17 cellular contexts compared by ENCODE assay signal in the genomic region with DNA sequence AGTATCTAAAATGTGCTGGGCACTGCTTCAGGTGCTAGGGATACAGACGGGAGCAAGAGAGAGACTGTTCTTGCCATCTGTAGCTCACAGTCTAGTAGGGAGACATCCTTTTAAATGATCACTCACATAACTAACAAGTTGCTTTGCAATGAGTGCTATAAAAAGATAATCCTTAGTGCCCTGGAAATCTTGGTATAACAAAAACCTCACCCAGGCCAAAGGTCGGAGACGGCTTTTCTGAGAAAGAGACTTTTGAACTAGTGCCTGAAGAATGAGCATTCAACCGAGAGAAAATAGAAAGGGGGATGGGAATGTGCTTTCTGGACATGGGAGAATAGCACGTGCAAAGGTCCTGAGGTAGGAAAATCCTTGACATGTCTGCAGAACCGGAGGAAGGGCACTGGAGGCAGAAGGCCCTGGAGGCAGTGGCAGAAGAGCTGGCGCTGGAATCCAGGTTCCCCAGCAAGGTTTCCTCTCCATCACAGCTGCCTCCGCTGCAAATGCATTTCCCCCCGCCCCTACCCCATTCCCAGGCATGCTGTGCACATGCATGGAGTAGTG.
DNase-seq lines count a peak whose midpoint lies in the region; ATAC-seq, FAIRE-seq and TF ChIP-seq lines count a peak whose summit lies in the region.
"Had no signal": no experiment of that assay in that cellular context is flagged by ENCODE, and none has a peak within 500 bp of the region (broad histone marks: within the 10 kb centered on the region; RNA-seq: fewer than 3 reads in every experiment).

No MANE protein-coding gene starts in this region.

- WGBS in A549 (ENCODE audit: missing lambda C conversion rate): 68% methylated on average over 9 of the region's 9 CpGs
- WGBS in K562 (ENCODE audit: insufficient coverage, low coverage, missing lambda C conversion rate): 2% methylated on average over 9 of the region's 9 CpGs
- 92 to 95% methylated on average over 9 of the region's 9 CpGs for WGBS in thyroid gland, 2 donors

- H4K20me1 ChIP-seq in K562 (replicated peaks; ENCODE audit: control insufficient read depth, insufficient read depth, low read length): peaks cover 33% of the 10 kb centered on the region
- H4K20me1 ChIP-seq: BLaER1 had no signal

- H3K9me1 ChIP-seq in K562 (ENCODE audit: control insufficient read depth, insufficient read depth, low read length): peaks cover 2% of the 10 kb centered on the region

- TF ChIP-seq RAD21 in A549 (conservative IDR thresholded peaks at IDR 0.05 in 1 of 2, IDR thresholded peaks at IDR 0.05 in 1 of 2) (no peak), K562 (CRISPR knock-in tag; conservative IDR thresholded peaks at IDR 0.05 in 1 of 2, IDR thresholded peaks at IDR 0.05 in 1 of 2) (no peak)

- no peaks in the 10 kb centered on the region for H3K36me3 ChIP-seq in K562 (ENCODE audit: control insufficient read depth, insufficient read depth, low read length)
- no peaks in the 10 kb centered on the region for H3K36me3 ChIP-seq in mucosa of descending colon (ENCODE audit: low read depth)
- no peaks in the 10 kb centered on the region for H3K36me3 ChIP-seq in thyroid gland
- peaks cover 0 to 14% of the 10 kb centered on the region in 2 donors for H3K36me3 ChIP-seq in ascending aorta
- H3K36me3 ChIP-seq: BLaER1 had no signal

- POLR2A ChIA-PET in A549 (lab: Yijun Ruan, JAX) (no interaction called here), K562 (lab: Yijun Ruan, JAX) (interaction anchor here (0.6 kb wide), 1 partner anchor 49 kb away, joined by 4 read pairs; no protein-coding TSS in a partner anchor)

- H3K27me3 ChIP-seq in K562 (ENCODE audit: control insufficient read depth in 2 of 2, insufficient read depth in 2 of 2, low read length in 2 of 2) (peaks cover 15 to 56% of the 10 kb centered on the region in 2 experiments), thyroid gland (no peaks in the 10 kb centered on the region), ascending aorta (no peaks in the 10 kb centered on the region)
- H3K27me3 ChIP-seq: BLaER1 had no signal

- H3K4me2 ChIP-seq in A549: no peak overlapping the region
- no peak overlapping the region for H3K4me2 ChIP-seq in K562 (ENCODE audit: insufficient read depth, low read length)
- H3K4me2 ChIP-seq: BLaER1 had no signal

- no peak overlapping the region for H2AFZ ChIP-seq in K562 (ENCODE audit: low read depth, low read length)
- H2AFZ ChIP-seq: GM23248 had no signal

- H3K4me1 ChIP-seq in A549: no peaks in the 10 kb centered on the region
- H3K4me1 ChIP-seq in K562 (replicated peaks in 1 of 2; ENCODE audit: control insufficient read depth in 2 of 2, insufficient read depth in 2 of 2, low read length in 2 of 2): no peaks in the 10 kb centered on the region; a peak in 2 of 5 replicates
- H3K4me1 ChIP-seq in mucosa of descending colon (ENCODE audit: low read depth): peaks cover 45% of the 10 kb centered on the region
- peaks cover 6 to 19% of the 10 kb centered on the region in 2 donors for H3K4me1 ChIP-seq in thyroid gland
- H3K4me1 ChIP-seq in ascending aorta: no peaks in the 10 kb centered on the region

- TF ChIP-seq POLR2A in A549 (IDR thresholded peaks at IDR 0.05; ENCODE audit: low read length): no peak
- TF ChIP-seq POLR2A in K562 (conservative IDR thresholded peaks at IDR 0.05): no peak
- TF ChIP-seq POLR2A in thyroid gland (IDR thresholded peaks at IDR 0.05): no peak

- CTCF ChIA-PET in A549 (lab: Yijun Ruan, JAX): interaction anchor here (0.6 to 15.7 kb wide), 6 partner anchors 11 to 67 kb away, joined by 3 to 182 read pairs (median 4); no protein-coding TSS in a partner anchor
- CTCF ChIA-PET in K562 (lab: Yijun Ruan, JAX; ENCODE audit: low intra/inter-chr PET ratio): no interaction called here

- in situ Hi-C loops in K562 (cut with MboI): no loop called here

- H3K79me2 ChIP-seq in K562 (ENCODE audit: control insufficient read depth, insufficient read depth, low read length): no peaks in the 10 kb centered on the region

- H3K9me3 ChIP-seq in A549 (no peaks in the 10 kb centered on the region), K562 (replicated peaks; ENCODE audit: control insufficient read depth, insufficient read depth, low read depth, low read length) (no peaks in the 10 kb centered on the region), mucosa of descending colon (no peaks in the 10 kb centered on the region), thyroid gland (no peaks in the 10 kb centered on the region), ascending aorta (no peaks in the 10 kb centered on the region)
- H3K9me3 ChIP-seq: BLaER1 had no signal

- H3K4me3 ChIP-seq in A549: no peak overlapping the region
- no peak overlapping the region for H3K4me3 ChIP-seq in K562
- no peak overlapping the region for H3K4me3 ChIP-seq in mucosa of descending colon
- no peak overlapping the region for H3K4me3 ChIP-seq in thyroid gland (replicated peaks in 1 of 3)
- H3K4me3 ChIP-seq in ascending aorta: no peak overlapping the region
- H3K4me3 ChIP-seq: BLaER1, GM23248 had no signal

- ATAC-seq in A549 (no peak), K562 (no peak), mucosa of descending colon (peak; percentile 77), GM21381 (IDR thresholded peaks at IDR 0.05; ENCODE audit: unreplicated experiment) (no peak)
- ATAC-seq: HCT116 had no signal

- no peak for DNase-seq in A549 (ENCODE audit: low read depth in 1 of 2, low spot score in 1 of 2)
- no peak for DNase-seq in K562 (ENCODE audit: extremely low read depth in 1 of 4, low spot score in 3 of 4)
- DNase-seq in mucosa of descending colon: peak in 2 of 3 donors; percentile 66 to 92
- no peak for DNase-seq in thyroid gland
- no peak for DNase-seq in SKM-1 treated with dmso at 0.1 percent for 144 hours (lab: John Stamatoyannopoulos, UW; ENCODE audit: unreplicated experiment)
- DNase-seq in ascending aorta (ENCODE audit: low spot score in 2 of 2): no peak
- DNase-seq: AML-193; CD4-positive, CD25-positive, alpha-beta regulatory T cell; GF-D8; GM23248 had no signal

- H3K27ac ChIP-seq in A549 (no peak overlapping the region), K562 (ENCODE audit: extremely low read depth, low read depth, low read length) (no peak overlapping the region), thyroid gland (peak overlapping the region in 2 of 3 donors; percentile 24 to 28), ascending aorta (no peak overlapping the region)
- H3K27ac ChIP-seq: 22Rv1, BLaER1, GM23248, HL-60 had no signal

- no peak for TF ChIP-seq CTCF in A549 (IDR thresholded peaks at IDR 0.05)
- no peak for TF ChIP-seq CTCF in K562 (IDR thresholded peaks at IDR 0.05 in 2 of 3, conservative IDR thresholded peaks at IDR 0.05 in 1 of 3; ENCODE audit: insufficient read depth in 2 of 3, low read depth in 1 of 3, low read length in 3 of 3)
- TF ChIP-seq CTCF in mucosa of descending colon (IDR thresholded peaks at IDR 0.05): no peak
- TF ChIP-seq CTCF in thyroid gland (IDR thresholded peaks at IDR 0.05): no peak
- TF ChIP-seq CTCF in ascending aorta (IDR thresholded peaks at IDR 0.05): no peak

- intact Hi-C loops in K562 (cut with micrococcal nuclease) (no loop called here), mucosa of descending colon (cut with DNase I, micrococcal nuclease) (no loop called here), thyroid gland (cut with DNase I) (no loop called here), ascending aorta (cut with DNase I) (no loop called here)

- BruUV-seq in K562 (replicated peaks; lab: Mats Ljungman, UMichigan): no TSS peak

- H3K9ac ChIP-seq in K562 (ENCODE audit: insufficient read depth in 1 of 2, low read depth in 2 of 2, low read length in 2 of 2): no peak overlapping the region
- H3K9ac ChIP-seq: BLaER1, GM23248 had no signal

- no peak for TF ChIP-seq EP300 in A549 (IDR thresholded peaks at IDR 0.05)
- TF ChIP-seq EP300 in K562 (IDR thresholded peaks at IDR 0.05; ENCODE audit: low read length): no peak

- FAIRE-seq in A549 (lab: Jason Lieb, UNC) (no peak), K562 (lab: Jason Lieb, UNC) (no peak)
- FAIRE-seq: GM19239, H54 had no signal

TF ChIP-seq in A549, 52 proteins besides CTCF, POLR2A, EP300 and RAD21 (continues in another document):
- TF ChIP-seq KDM1A (IDR thresholded peaks at IDR 0.05; ENCODE audit: low read depth) (peak; percentile 31; the same call in 1 of the 2 replicates), SREBF2 (IDR thresholded peaks at IDR 0.05) (no peak)

TF ChIP-seq in K562, 482 proteins besides CTCF, POLR2A, EP300 and RAD21:
- TF ChIP-seq RBM25 (IDR thresholded peaks at IDR 0.05; ENCODE audit: low read depth, low read length, severe bottlenecking): peak; percentile 88
- no peak for TF ChIP-seq HDGF (IDR thresholded peaks at IDR 0.05)

Comparison
In these comparisons a context has a peak if more than half of its experiments do, and no peak if none do; other contexts are left out.
1. DNase-seq: peak in mucosa of descending colon (2 of 3); none in A549 (0 of 2), K562 (0 of 4), thyroid gland (0 of 2), SKM-1 treated with dmso at 0.1 percent for 144 hours (single experiment) and ascending aorta (0 of 2).
2. H3K27ac ChIP-seq: peak in thyroid gland (2 of 3); none in A549 (0 of 2), K562 (single experiment) and ascending aorta (0 of 2).